In the genomic region with DNA sequence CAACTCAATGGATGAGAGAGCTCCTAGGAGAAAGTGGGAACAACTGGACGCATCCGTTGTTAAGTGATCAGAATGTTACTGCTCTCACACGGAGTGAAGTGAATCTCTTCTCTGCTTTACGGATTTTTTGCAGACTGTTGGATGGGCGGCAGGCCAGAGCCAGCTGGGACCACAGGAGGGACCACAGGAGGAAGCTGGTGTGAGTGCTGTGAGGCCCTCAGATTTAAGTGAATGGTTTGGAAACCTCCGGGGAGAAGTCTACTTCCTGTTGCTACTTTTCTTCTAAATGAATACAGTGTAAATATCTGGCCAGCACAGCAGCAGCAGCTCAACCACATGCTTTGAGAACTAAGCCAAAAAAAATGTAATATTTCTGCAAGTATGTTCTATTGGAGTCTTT, we compare ENCODE assay signal across 14 cellular contexts. TPM values are rescaled to one million over a fixed set of nuclear protein-coding genes. Genes with fewer than 3 reads are reported as not detected.
DNase-seq lines count a peak whose midpoint lies in the region; ATAC-seq and TF ChIP-seq lines count a peak whose summit lies in the region.
"Had no signal": no experiment of that assay in that cellular context is flagged by ENCODE, and none has a peak within 500 bp of the region (broad histone marks: within the 10 kb centered on the region; RNA-seq: fewer than 3 reads in every experiment).

No MANE protein-coding gene starts in this region.

- no peaks in the 10 kb centered on the region for H3K9me2 ChIP-seq in Loucy (replicated peaks; ENCODE audit: low read depth, low read length)

- H3K79me2 ChIP-seq in Loucy (ENCODE audit: insufficient read depth, low read length), result no peaks in the 10 kb centered on the region

- H3K9me3 ChIP-seq in Loucy (ENCODE audit: insufficient read depth, low read depth, low read length) (no peaks in the 10 kb centered on the region), MG63 (no peaks in the 10 kb centered on the region)

- no peak overlapping the region for H2AFZ ChIP-seq in Loucy (ENCODE audit: low read length)

- H3K9me3 Mint-ChIP-seq in nephron, result peaks cover 14% of the 10 kb centered on the region
- H3K9me3 Mint-ChIP-seq: stimulated activated effector memory CD8-positive, alpha-beta T cell treated with anti-CD3 and anti-CD28 coated beads, Interleukin-12 subunit alpha, Interleukin-12 subunit beta, amount 100 ng/mL, for 72 hours had no signal

- peak overlapping the region; percentile 53 to 92 (median 54) for H3K27ac Mint-ChIP-seq in nephron
- H3K27ac Mint-ChIP-seq: H9; stimulated activated effector memory CD8-positive, alpha-beta T cell treated with anti-CD3 and anti-CD28 coated beads, Interleukin-12 subunit alpha, Interleukin-12 subunit beta, amount 100 ng/mL, for 72 hours had no signal

- H3K36me3 ChIP-seq in Loucy (ENCODE audit: insufficient read depth, low read length), result no peaks in the 10 kb centered on the region
- H3K36me3 ChIP-seq in MG63, result no peaks in the 10 kb centered on the region

- peaks cover 10% of the 10 kb centered on the region for H3K27me3 Mint-ChIP-seq in nephron (ENCODE audit: low read depth)

- peaks cover 44% of the 10 kb centered on the region for H3K4me1 ChIP-seq in Loucy (ENCODE audit: insufficient read depth, low read length, poor library complexity, severe bottlenecking)

- H3K27me3 ChIP-seq in Loucy (ENCODE audit: insufficient read depth, low read length, poor library complexity, severe bottlenecking) (no peaks in the 10 kb centered on the region), MG63 (no peaks in the 10 kb centered on the region)

- TF ChIP-seq CTCF in Loucy (conservative IDR thresholded peaks at IDR 0.05; ENCODE audit: low read length) (no peak), nephron (IDR thresholded peaks at IDR 0.05; ENCODE audit: unreplicated experiment in 3 of 3) (no peak)

- no peaks in the 10 kb centered on the region for H4K20me1 ChIP-seq in Loucy (ENCODE audit: insufficient read depth, low read length, poor library complexity, severe bottlenecking)

- peaks cover 20% of the 10 kb centered on the region for H3K4me1 Mint-ChIP-seq in nephron

- peak overlapping the region; percentile 20 for H3K9ac ChIP-seq in Loucy (ENCODE audit: low read depth, low read length, poor library complexity, severe bottlenecking)
- H3K9ac ChIP-seq: KMS-11 had no signal

- H3K4me3 ChIP-seq in Loucy (ENCODE audit: low read length, poor library complexity, severe bottlenecking) (peak overlapping the region; percentile 50), MG63 (no peak overlapping the region)

- H3F3A ChIP-seq in Loucy (ENCODE audit: low read depth), result peaks cover 4% of the 10 kb centered on the region; the same call in 1 of the 2 replicates

- no peak for ATAC-seq in GM18907 (IDR thresholded peaks at IDR 0.05; ENCODE audit: unreplicated experiment)
- ATAC-seq: stimulated activated effector memory CD8-positive, alpha-beta T cell treated with anti-CD3 and anti-CD28 coated beads, Interleukin-12 subunit alpha, Interleukin-12 subunit beta, amount 100 ng/mL, for 72 hours had no signal

- no peak overlapping the region for H3K4me3 Mint-ChIP-seq in nephron
- H3K4me3 Mint-ChIP-seq: H9; stimulated activated effector memory CD8-positive, alpha-beta T cell treated with anti-CD3 and anti-CD28 coated beads, Interleukin-12 subunit alpha, Interleukin-12 subunit beta, amount 100 ng/mL, for 72 hours had no signal

- H3K36me3 Mint-ChIP-seq in nephron (ENCODE audit: low read depth), result no peaks in the 10 kb centered on the region
- H3K36me3 Mint-ChIP-seq: stimulated activated effector memory CD8-positive, alpha-beta T cell treated with anti-CD3 and anti-CD28 coated beads, Interleukin-12 subunit alpha, Interleukin-12 subunit beta, amount 100 ng/mL, for 72 hours had no signal

- peak overlapping the region; percentile 61 for H3K4me2 ChIP-seq in Loucy (ENCODE audit: low read depth, low read length, poor library complexity, severe bottlenecking)
- H3K4me2 ChIP-seq: KMS-11 had no signal

- DNase-seq in NCI-H2081 (lab: John Stamatoyannopoulos, UW) (peak; percentile 22 to 39), NCI-H2081 treated with DMSO at 0.1 percent for 48 hours (lab: John Stamatoyannopoulos, UW) (no peak), UCSD-AML1 (lab: John Stamatoyannopoulos, UW; ENCODE audit: unreplicated experiment) (peak; percentile 16), MG63 (no peak)
- DNase-seq in stimulated activated CD4-positive, alpha-beta T cell treated with anti-CD3 and anti-CD28 coated beads, Interleukin-2, amount 100 ng/mL, for 48 hours, result no peak
- DNase-seq: activated CD8-positive, alpha-beta memory T cell treated with anti-CD3 and anti-CD28 coated beads, Interleukin-2, amount 50 U/mL, for 48 hours; H9; NCI-H82; T1000 had no signal

RNA-seq across cellular contexts. Expression of a gene that starts 23.6 kb away (rescaled TPM):
- 3.3 and 3.6 TPM in 2 replicates for total RNA-seq in MG63 (2014; rRNA removed; shearing (Covaris generic); ENCODE audit: low replicate concordance)

RNA-seq across cellular contexts. Expression of a gene that starts 50.3 kb away (rescaled TPM):
- 2.9 and 15.8 TPM in 2 replicates for total RNA-seq in MG63 (2014; rRNA removed; shearing (Covaris generic); ENCODE audit: low replicate concordance)

Comparison
In these comparisons a context has a peak if more than half of its experiments do, and no peak if none do; other contexts are left out.
1. DNase-seq: peak in NCI-H2081 (2 of 2) and UCSD-AML1 (single experiment); none in NCI-H2081 treated with DMSO at 0.1 percent for 48 hours (single experiment), MG63 (single experiment) and stimulated activated CD4-positive, alpha-beta T cell treated with anti-CD3 and anti-CD28 coated beads, Interleukin-2, amount 100 ng/mL, for 48 hours (0 of 2).